In genomic region chr11:100972046-100972445, GRCh38 we compare ENCODE assay signal across 25 cellular contexts.
"Had no signal": no experiment of that assay in that cellular context is flagged by ENCODE, and none has a peak within 500 bp of the region (broad histone marks: within the 10 kb centered on the region; RNA-seq: fewer than 3 reads in every experiment).

No MANE protein-coding gene starts in this region.

- H3K27me3 ChIP-seq: neutrophil, pancreas, right lobe of liver, sigmoid colon, stomach, thyroid gland, tibial nerve, upper lobe of left lung, vagina had no signal

- DNase-seq: nephron progenitor cell; nucleus accumbens; pancreas; psoas muscle; right lobe of liver; sigmoid colon; small intestine; stimulated activated CD4-positive, alpha-beta T cell treated with anti-CD3 and anti-CD28 coated beads, Interleukin-15, amount 100 ng/mL, for 24 hours; stimulated activated CD4-positive, alpha-beta T cell treated with anti-CD3 and anti-CD28 coated beads, Interleukin-2, amount 100 ng/mL, for 24 hours; stimulated activated CD4-positive, alpha-beta T cell treated with anti-CD3 and anti-CD28 coated beads, Interleukin-2, amount 100 ng/mL, for 48 hours; stimulated activated CD4-positive, alpha-beta T cell treated with anti-CD3 and anti-CD28 coated beads, Interleukin-4, amount 100 ng/mL, for 24 hours; stimulated activated naive B cell treated with anti-CD40 and anti-IgM and Interleukin-4, amounts not matched to agents 10 μg/mL and 1 μg/mL and 100 μg/mL, for 72 hours; stimulated activated naive CD4-positive, alpha-beta T cell treated with Interleukin-2 at 50 U/mL for 16 hours; stomach; thyroid gland; trophoblast cell; upper lobe of left lung had no signal

- H3K27ac Mint-ChIP-seq: natural killer cell treated with Interleukin-12 subunit alpha and Interleukin-12 subunit beta and Interleukin-15 and Interleukin-18, amount 100 ng/mL, for 72 hours; nephron progenitor cell; stimulated activated effector memory CD8-positive, alpha-beta T cell treated with anti-CD3 and anti-CD28 coated beads, Interleukin-12 subunit alpha, Interleukin-12 subunit beta, amount 100 ng/mL, for 72 hours; stimulated activated naive B cell treated with anti-CD40 and anti-IgM and Interleukin-4, amounts not matched to agents 10 μg/mL and 1 μg/mL and 100 μg/mL, for 72 hours; stimulated activated naive CD8-positive, alpha-beta T cell treated with anti-CD3 and anti-CD28 coated beads, Interleukin-15, Interleukin-2, amounts not matched to agents 100 ng/mL and 50 ng/mL, for 24 hours had no signal

- ATAC-seq: natural killer cell treated with Interleukin-12 subunit alpha and Interleukin-12 subunit beta and Interleukin-15 and Interleukin-18, amount 100 ng/mL, for 72 hours; pancreas; psoas muscle; right cardiac atrium; right lobe of liver; stimulated activated effector memory CD8-positive, alpha-beta T cell treated with anti-CD3 and anti-CD28 coated beads, Interleukin-12 subunit alpha, Interleukin-12 subunit beta, amount 100 ng/mL, for 72 hours; stimulated activated naive B cell treated with anti-CD40 and anti-IgM and Interleukin-4, amounts not matched to agents 10 μg/mL and 1 μg/mL and 100 μg/mL, for 72 hours had no signal

- H3K36me3 ChIP-seq: neutrophil, pancreas had no signal

- H3K4me3 ChIP-seq: pancreas, psoas muscle, right lobe of liver, sigmoid colon, stomach, thoracic aorta, thyroid gland, tibial nerve, upper lobe of left lung, vagina had no signal

- H3K4me1 ChIP-seq: pancreas, psoas muscle, right lobe of liver, sigmoid colon, stomach, upper lobe of left lung, vagina had no signal

- H3K36me3 Mint-ChIP-seq: stimulated activated effector memory CD8-positive, alpha-beta T cell treated with anti-CD3 and anti-CD28 coated beads, Interleukin-12 subunit alpha, Interleukin-12 subunit beta, amount 100 ng/mL, for 72 hours had no signal

- H3K9me3 ChIP-seq: neutrophil, pancreas, right lobe of liver, thyroid gland had no signal

- H3K27ac ChIP-seq: neutrophil, pancreas, psoas muscle, right lobe of liver, sigmoid colon, stomach, thoracic aorta, thyroid gland, tibial nerve, upper lobe of left lung, vagina had no signal
